22 cellular contexts compared by ENCODE assay signal in genomic region chr7:83849135-83849534, GRCh38.
A peak's percentile ranks its signal among the peaks of the same experiment; 100 is the strongest.
DNase-seq lines count a peak whose midpoint lies in the region; FAIRE-seq and TF ChIP-seq lines count a peak whose summit lies in the region.
"Had no signal": no experiment of that assay in that cellular context is flagged by ENCODE, and none has a peak within 500 bp of the region (broad histone marks: within the 10 kb centered on the region; RNA-seq: fewer than 3 reads in every experiment).

No MANE protein-coding gene starts in this region.

- no peak overlapping the region for H3K27ac Mint-ChIP-seq in activated T-helper 1 cell treated with anti-CD3 and anti-CD28 coated beads, Interleukin-12 subunit alpha, Interleukin-12 subunit beta, Interleukin-2, Interleukin-4 antibody, amounts not matched to agents 30 ng/mL and 10 ng/mL and 1 ng/mL, durations not matched to agents 14 hours and 24 hours and 36 hours
- H3K27ac Mint-ChIP-seq: activated B cell treated with CpG ODN at 0.5 μM for 24 hours; activated CD4-positive, alpha-beta memory T cell treated with anti-CD3 and anti-CD28 coated beads, Interleukin-2, amount 10 ng/mL, durations not matched to agents 7 days and 5 days; natural killer cell; stimulated activated naive CD8-positive, alpha-beta T cell treated with anti-CD3 and anti-CD28 coated beads, Interleukin-15, amount 100 ng/mL, for 72 hours had no signal

- FAIRE-seq in HTR-8/SVneo (lab: Jason Lieb, UNC) = no peak

- H3K27me3 Mint-ChIP-seq in activated T-helper 1 cell treated with anti-CD3 and anti-CD28 coated beads, Interleukin-12 subunit alpha, Interleukin-12 subunit beta, Interleukin-2, Interleukin-4 antibody, amounts not matched to agents 30 ng/mL and 10 ng/mL and 1 ng/mL, durations not matched to agents 14 hours and 24 hours and 36 hours (ENCODE audit: insufficient read depth) = no peaks in the 10 kb centered on the region
- H3K27me3 Mint-ChIP-seq: activated B cell treated with CpG ODN at 0.5 μM for 24 hours; activated CD4-positive, alpha-beta memory T cell treated with anti-CD3 and anti-CD28 coated beads, Interleukin-2, amount 10 ng/mL, durations not matched to agents 7 days and 5 days; central memory CD8-positive, alpha-beta T cell; stimulated activated naive CD8-positive, alpha-beta T cell treated with anti-CD3 and anti-CD28 coated beads, Interleukin-15, amount 100 ng/mL, for 72 hours had no signal

- no peaks in the 10 kb centered on the region for H4K20me1 ChIP-seq in SK-N-SH (ENCODE audit: insufficient read depth)

- POLR2A ChIA-PET in SK-N-SH (lab: Yijun Ruan, JAX) = no interaction called here
- POLR2A ChIA-PET in HEK293T (lab: Yijun Ruan, JAX) = no interaction called here

- H2AFZ ChIP-seq in SK-N-SH (ENCODE audit: low read depth) = peak overlapping the region; percentile 8; the same call in 1 of the 2 replicates

- H3K36me3 Mint-ChIP-seq in activated T-helper 1 cell treated with anti-CD3 and anti-CD28 coated beads, Interleukin-12 subunit alpha, Interleukin-12 subunit beta, Interleukin-2, Interleukin-4 antibody, amounts not matched to agents 30 ng/mL and 10 ng/mL and 1 ng/mL, durations not matched to agents 14 hours and 24 hours and 36 hours (ENCODE audit: low read depth) = no peaks in the 10 kb centered on the region

- no peaks in the 10 kb centered on the region for H3K27me3 ChIP-seq in SK-N-SH (ENCODE audit: insufficient read depth)
- H3K27me3 ChIP-seq: BE2C had no signal

- H3F3A ChIP-seq in SK-N-SH (replicated peaks; ENCODE audit: insufficient read depth) = peaks cover 4% of the 10 kb centered on the region

- peak; percentile 34 for DNase-seq in GM04503 (ENCODE audit: low read depth)
- DNase-seq in SK-N-SH = no peak
- peak; percentile 74 for DNase-seq in fibroblast of mammary gland (ENCODE audit: low read depth)
- DNase-seq in skeletal muscle cell (ENCODE audit: low read depth) = peak; percentile 25
- DNase-seq in activated T-helper 1 cell treated with anti-CD3 and anti-CD28 coated beads, Interleukin-12 subunit alpha, Interleukin-12 subunit beta, Interleukin-2, Interleukin-4 antibody, amounts not matched to agents 30 ng/mL and 10 ng/mL and 1 ng/mL, durations not matched to agents 14 hours and 24 hours and 36 hours (ENCODE audit: low spot score) = no peak
- DNase-seq in HEK293T (ENCODE audit: extremely low spot score) = no peak
- no peak for DNase-seq in HTR-8/SVneo (ENCODE audit: insufficient read length, low spot score)
- no peak for DNase-seq in T1000 (lab: John Stamatoyannopoulos, UW)
- DNase-seq: activated B cell treated with CpG ODN at 0.5 μM for 24 hours; activated CD4-positive, alpha-beta memory T cell treated with anti-CD3 and anti-CD28 coated beads, Interleukin-2, amount 10 ng/mL, durations not matched to agents 7 days and 5 days; BE2C; DMS79; effector CD4-positive, alpha-beta T cell; natural killer cell; NCI-H1436; NCI-H2107; NCI-H524; right cardiac atrium; stimulated activated naive CD8-positive, alpha-beta T cell treated with anti-CD3 and anti-CD28 coated beads, Interleukin-15, amount 100 ng/mL, for 72 hours; trophoblast cell had no signal

- no peaks in the 10 kb centered on the region for H3K36me3 ChIP-seq in SK-N-SH (replicated peaks in 1 of 2; ENCODE audit: control insufficient read depth in 1 of 2, insufficient read depth in 2 of 2, low read length in 1 of 2)
- H3K36me3 ChIP-seq: BE2C had no signal

- H3K79me2 ChIP-seq in SK-N-SH (ENCODE audit: insufficient read depth) = no peaks in the 10 kb centered on the region

- CTCF ChIA-PET in SK-N-SH (lab: Yijun Ruan, JAX) = interaction anchor here (1.1 kb wide), 1 partner anchor 28 kb away, joined by 3 read pairs; no protein-coding TSS in a partner anchor
- CTCF ChIA-PET in HEK293T (lab: Yijun Ruan, JAX) = no interaction called here

- H3K4me1 ChIP-seq in SK-N-SH (ENCODE audit: control insufficient read depth in 1 of 2, insufficient read depth in 2 of 2, low read depth in 1 of 2, low read length in 1 of 2) = peaks cover 0 to 7% of the 10 kb centered on the region in 2 experiments; a peak in 3 of 4 replicates

- no peaks in the 10 kb centered on the region for H3K9me3 ChIP-seq in SK-N-SH
- H3K9me3 ChIP-seq: BE2C had no signal

- H3K9ac ChIP-seq in SK-N-SH = no peak overlapping the region

- no peaks in the 10 kb centered on the region for H3K9me3 Mint-ChIP-seq in activated T-helper 1 cell treated with anti-CD3 and anti-CD28 coated beads, Interleukin-12 subunit alpha, Interleukin-12 subunit beta, Interleukin-2, Interleukin-4 antibody, amounts not matched to agents 30 ng/mL and 10 ng/mL and 1 ng/mL, durations not matched to agents 14 hours and 24 hours and 36 hours

- H3K4me3 ChIP-seq in SK-N-SH (ENCODE audit: low read depth in 2 of 2, low read length in 1 of 2) (no peak overlapping the region), fibroblast of mammary gland (ENCODE audit: control insufficient read depth, low read depth, low read length) (no peak overlapping the region), skeletal muscle cell (ENCODE audit: low read depth, low read length) (no peak overlapping the region)
- H3K4me3 ChIP-seq: SK-N-MC had no signal

- H3K27ac ChIP-seq in SK-N-SH (ENCODE audit: low read depth in 2 of 2, low read length in 1 of 2) = peak overlapping the region; percentile 39 to 48; a peak in 2 of 4 replicates
- H3K27ac ChIP-seq: SK-N-MC had no signal

- no peak for TF ChIP-seq CTCF in SK-N-SH (IDR thresholded peaks at IDR 0.05)
- no peak for TF ChIP-seq CTCF in fibroblast of mammary gland (conservative IDR thresholded peaks at IDR 0.05; ENCODE audit: control insufficient read depth, insufficient read depth, low read depth, low read length)

- H3K9me2 ChIP-seq in SK-N-SH = no peaks in the 10 kb centered on the region

- H3K4me1 Mint-ChIP-seq in activated T-helper 1 cell treated with anti-CD3 and anti-CD28 coated beads, Interleukin-12 subunit alpha, Interleukin-12 subunit beta, Interleukin-2, Interleukin-4 antibody, amounts not matched to agents 30 ng/mL and 10 ng/mL and 1 ng/mL, durations not matched to agents 14 hours and 24 hours and 36 hours (ENCODE audit: low read depth) = no peaks in the 10 kb centered on the region
- H3K4me1 Mint-ChIP-seq: activated B cell treated with CpG ODN at 0.5 μM for 24 hours; activated CD4-positive, alpha-beta memory T cell treated with anti-CD3 and anti-CD28 coated beads, Interleukin-2, amount 10 ng/mL, durations not matched to agents 7 days and 5 days; central memory CD8-positive, alpha-beta T cell; natural killer cell; stimulated activated naive CD8-positive, alpha-beta T cell treated with anti-CD3 and anti-CD28 coated beads, Interleukin-15, amount 100 ng/mL, for 72 hours had no signal

- intact Hi-C loops in activated T-helper 1 cell treated with anti-CD3 and anti-CD28 coated beads, Interleukin-12 subunit alpha, Interleukin-12 subunit beta, Interleukin-2, Interleukin-4 antibody, amounts not matched to agents 30 ng/mL and 10 ng/mL and 1 ng/mL, durations not matched to agents 14 hours and 24 hours and 36 hours (cut with micrococcal nuclease) = no loop called here

- no peak overlapping the region for H3K4me2 ChIP-seq in SK-N-SH

- no peak for TF ChIP-seq RAD21 in SK-N-SH (IDR thresholded peaks at IDR 0.05; ENCODE audit: low read length)

- WGBS in SK-N-SH (ENCODE audit: low lambda C conversion rate) = 5% methylated on average over 3 of the region's 3 CpGs

- H3K4me3 Mint-ChIP-seq in activated T-helper 1 cell treated with anti-CD3 and anti-CD28 coated beads, Interleukin-12 subunit alpha, Interleukin-12 subunit beta, Interleukin-2, Interleukin-4 antibody, amounts not matched to agents 30 ng/mL and 10 ng/mL and 1 ng/mL, durations not matched to agents 14 hours and 24 hours and 36 hours = no peak overlapping the region
- H3K4me3 Mint-ChIP-seq: activated B cell treated with CpG ODN at 0.5 μM for 24 hours; activated CD4-positive, alpha-beta memory T cell treated with anti-CD3 and anti-CD28 coated beads, Interleukin-2, amount 10 ng/mL, durations not matched to agents 7 days and 5 days; central memory CD8-positive, alpha-beta T cell; natural killer cell; stimulated activated naive CD8-positive, alpha-beta T cell treated with anti-CD3 and anti-CD28 coated beads, Interleukin-15, amount 100 ng/mL, for 72 hours had no signal

- TF ChIP-seq EP300 in SK-N-SH (IDR thresholded peaks at IDR 0.05; ENCODE audit: borderline replicate concordance in 1 of 2, low read depth in 1 of 2, low read length in 1 of 2) = peak in 1 of 2 experiments; percentile 44; a peak in 1 of 4 replicates

TF ChIP-seq in SK-N-SH, 30 proteins besides CTCF, POLR2A, EP300 and RAD21 (continues in another document):
- TF ChIP-seq RCOR1 (IDR thresholded peaks at IDR 0.05; ENCODE audit: low read length) (peak; percentile 50; the same call in 1 of the 2 replicates), NRF1 (IDR thresholded peaks at IDR 0.05; ENCODE audit: low read depth, low read length) (no peak), USF1 (IDR thresholded peaks at IDR 0.05; ENCODE audit: borderline replicate concordance, low read depth) (no peak), NFIC (IDR thresholded peaks at IDR 0.05; ENCODE audit: borderline replicate concordance) (peak; percentile 34; the same call in 1 of the 2 replicates), MEF2A (IDR thresholded peaks at IDR 0.05; ENCODE audit: borderline replicate concordance, low read depth) (peak; percentile 67), ELF1 (IDR thresholded peaks at IDR 0.05) (no peak)

TF ChIP-seq in HEK293T, 16 proteins besides CTCF, POLR2A, EP300 and RAD21:
- TF ChIP-seq FOXK2 (IDR thresholded peaks at IDR 0.05) = no peak
- no peak for TF ChIP-seq LEF1 (IDR thresholded peaks at IDR 0.05; ENCODE audit: borderline replicate concordance)
- TF ChIP-seq ELF4 (IDR thresholded peaks at IDR 0.05) = no peak
- TF ChIP-seq ZNF384 (IDR thresholded peaks at IDR 0.05) = no peak
- TF ChIP-seq L3MBTL2 (conservative IDR thresholded peaks at IDR 0.05) = no peak

Comparison
In these comparisons a context has a peak if more than half of its experiments do, and no peak if none do; other contexts are left out.
1. DNase-seq: peak in GM04503 (single experiment), fibroblast of mammary gland (single experiment) and skeletal muscle cell (single experiment); none in SK-N-SH (single experiment), activated T-helper 1 cell treated with anti-CD3 and anti-CD28 coated beads, Interleukin-12 subunit alpha, Interleukin-12 subunit beta, Interleukin-2, Interleukin-4 antibody, amounts not matched to agents 30 ng/mL and 10 ng/mL and 1 ng/mL, durations not matched to agents 14 hours and 24 hours and 36 hours (single experiment), HEK293T (single experiment), HTR-8/SVneo (single experiment) and T1000 (single experiment).